12 cellular contexts compared by ENCODE assay signal in the genomic region with DNA sequence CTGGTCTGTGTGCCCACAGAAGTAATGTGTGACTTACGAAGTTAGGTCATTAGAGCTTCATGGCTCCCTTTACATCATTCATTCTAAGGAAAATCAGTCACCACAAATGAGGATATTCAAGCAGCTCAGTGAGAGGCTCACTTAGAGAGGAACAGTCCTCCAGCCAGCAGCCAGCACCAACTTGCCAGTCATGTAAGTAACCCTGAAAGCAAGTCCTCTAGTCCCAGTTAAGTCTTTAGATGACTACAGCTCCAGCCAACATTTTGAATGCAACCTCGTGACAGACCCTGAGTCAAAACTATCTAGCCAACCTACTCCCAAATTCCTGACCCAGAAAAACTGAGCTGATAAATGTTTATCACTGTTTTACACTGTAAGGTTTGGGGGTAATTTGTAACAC.
DNase-seq lines count a peak whose midpoint lies in the region; ATAC-seq and TF ChIP-seq lines count a peak whose summit lies in the region.
"Had no signal": no experiment of that assay in that cellular context is flagged by ENCODE, and none has a peak within 500 bp of the region (broad histone marks: within the 10 kb centered on the region; RNA-seq: fewer than 3 reads in every experiment).

No MANE protein-coding gene starts in this region.

- H3K36me3 Mint-ChIP-seq in natural killer cell treated with Interleukin-12 subunit alpha and Interleukin-12 subunit beta and Interleukin-15 and Interleukin-18, amount 100 ng/mL, for 72 hours, result no peaks in the 10 kb centered on the region
- H3K36me3 Mint-ChIP-seq in natural killer cell (no peaks in the 10 kb centered on the region), endodermal cell (ENCODE audit: low read depth) (peaks cover 3% of the 10 kb centered on the region)
- H3K36me3 Mint-ChIP-seq in stimulated activated naive CD8-positive, alpha-beta T cell treated with anti-CD3 and anti-CD28 coated beads, Interleukin-15, Interleukin-2, amounts not matched to agents 100 ng/mL and 50 ng/mL, for 24 hours (ENCODE audit: low read depth), result peaks cover 4% of the 10 kb centered on the region

- no peak for DNase-seq in natural killer cell treated with Interleukin-12 subunit alpha and Interleukin-12 subunit beta and Interleukin-15 and Interleukin-18, amount 100 ng/mL, for 72 hours (ENCODE audit: low spot score)
- no peak for DNase-seq in natural killer cell
- no peak for DNase-seq in endodermal cell
- DNase-seq in gastrocnemius medialis, result no peak
- DNase-seq in NCI-H187 treated with DMSO at 0.1 percent for 48 hours (lab: John Stamatoyannopoulos, UW), result no peak
- DNase-seq: left ventricle myocardium inferior, NCI-H187, NCI-H526 had no signal

- H3K27ac Mint-ChIP-seq in natural killer cell treated with Interleukin-12 subunit alpha and Interleukin-12 subunit beta and Interleukin-15 and Interleukin-18, amount 100 ng/mL, for 72 hours, result no peak overlapping the region
- H3K27ac Mint-ChIP-seq in natural killer cell (peak overlapping the region in 1 of 2 donors; percentile 18), endodermal cell (peak overlapping the region; percentile 58)
- H3K27ac Mint-ChIP-seq in stimulated activated naive CD8-positive, alpha-beta T cell treated with anti-CD3 and anti-CD28 coated beads, Interleukin-15, Interleukin-2, amounts not matched to agents 100 ng/mL and 50 ng/mL, for 24 hours, result peak overlapping the region; percentile 73

- H3K27me3 Mint-ChIP-seq in natural killer cell treated with Interleukin-12 subunit alpha and Interleukin-12 subunit beta and Interleukin-15 and Interleukin-18, amount 100 ng/mL, for 72 hours, result no peaks in the 10 kb centered on the region
- H3K27me3 Mint-ChIP-seq in natural killer cell (ENCODE audit: low read depth in 2 of 2) (no peaks in the 10 kb centered on the region), endodermal cell (ENCODE audit: insufficient read depth) (no peaks in the 10 kb centered on the region)
- H3K27me3 Mint-ChIP-seq in stimulated activated naive CD8-positive, alpha-beta T cell treated with anti-CD3 and anti-CD28 coated beads, Interleukin-15, Interleukin-2, amounts not matched to agents 100 ng/mL and 50 ng/mL, for 24 hours, result no peaks in the 10 kb centered on the region

- H3K9ac ChIP-seq in endodermal cell (ENCODE audit: extremely low read depth, low read length, poor library complexity, severe bottlenecking), result no peak overlapping the region

- H3K4me3 Mint-ChIP-seq in natural killer cell treated with Interleukin-12 subunit alpha and Interleukin-12 subunit beta and Interleukin-15 and Interleukin-18, amount 100 ng/mL, for 72 hours, result no peak overlapping the region
- no peak overlapping the region for H3K4me3 Mint-ChIP-seq in natural killer cell
- H3K4me3 Mint-ChIP-seq in endodermal cell, result no peak overlapping the region
- peak overlapping the region; percentile 38 for H3K4me3 Mint-ChIP-seq in stimulated activated naive CD8-positive, alpha-beta T cell treated with anti-CD3 and anti-CD28 coated beads, Interleukin-15, Interleukin-2, amounts not matched to agents 100 ng/mL and 50 ng/mL, for 24 hours

- H3K4me1 ChIP-seq in endodermal cell (ENCODE audit: control insufficient read depth, insufficient read depth, low read length) (no peaks in the 10 kb centered on the region), gastrocnemius medialis (no peaks in the 10 kb centered on the region)

- H3K27ac ChIP-seq in endodermal cell (ENCODE audit: low read depth, low read length) (no peak overlapping the region), gastrocnemius medialis (no peak overlapping the region)
- H3K27ac ChIP-seq: left ventricle myocardium inferior, VCaP had no signal

- H3K36me3 ChIP-seq in endodermal cell (ENCODE audit: control insufficient read depth, insufficient read depth, low read length) (no peaks in the 10 kb centered on the region), gastrocnemius medialis (no peaks in the 10 kb centered on the region)
- H3K36me3 ChIP-seq: left ventricle myocardium inferior had no signal

- intact Hi-C loops in natural killer cell (cut with micrococcal nuclease), result no loop called here
- intact Hi-C loops in gastrocnemius medialis (cut with DNase I; ENCODE audit: low total_unique reads), result no loop called here

- H3K9me3 Mint-ChIP-seq in natural killer cell treated with Interleukin-12 subunit alpha and Interleukin-12 subunit beta and Interleukin-15 and Interleukin-18, amount 100 ng/mL, for 72 hours, result no peaks in the 10 kb centered on the region
- no peaks in the 10 kb centered on the region for H3K9me3 Mint-ChIP-seq in natural killer cell
- H3K9me3 Mint-ChIP-seq in endodermal cell, result no peaks in the 10 kb centered on the region
- H3K9me3 Mint-ChIP-seq in stimulated activated naive CD8-positive, alpha-beta T cell treated with anti-CD3 and anti-CD28 coated beads, Interleukin-15, Interleukin-2, amounts not matched to agents 100 ng/mL and 50 ng/mL, for 24 hours, result no peaks in the 10 kb centered on the region

- H3K4me3 ChIP-seq in endodermal cell (ENCODE audit: low read length) (no peak overlapping the region), gastrocnemius medialis (no peak overlapping the region)
- H3K4me3 ChIP-seq: left ventricle myocardium inferior had no signal

- no peak for TF ChIP-seq CTCF in natural killer cell (IDR thresholded peaks at IDR 0.05)
- no peak for TF ChIP-seq CTCF in endodermal cell (conservative IDR thresholded peaks at IDR 0.05)
- no peak for TF ChIP-seq CTCF in gastrocnemius medialis (IDR thresholded peaks at IDR 0.05 in 4 of 5, conservative IDR thresholded peaks at IDR 0.05 in 1 of 5)

- WGBS in endodermal cell (ENCODE audit: insufficient coverage in 1 of 2, insufficient read length in 1 of 2), 2 experiments, result 90% methylated on average over 2 of the region's 2 CpGs; no CpG with 5 or more reads in 1 of the 2 experiments

- H3K27me3 ChIP-seq in endodermal cell (ENCODE audit: control insufficient read depth, insufficient read depth, low read length, poor library complexity, severe bottlenecking) (no peaks in the 10 kb centered on the region), gastrocnemius medialis (no peaks in the 10 kb centered on the region)

- ATAC-seq in natural killer cell treated with Interleukin-12 subunit alpha and Interleukin-12 subunit beta and Interleukin-15 and Interleukin-18, amount 100 ng/mL, for 72 hours, result peak; percentile 36 to 73
- ATAC-seq in natural killer cell (no peak), HG02852 (IDR thresholded peaks at IDR 0.05; ENCODE audit: unreplicated experiment) (peak; percentile 52), GM19035 (IDR thresholded peaks at IDR 0.05; ENCODE audit: unreplicated experiment) (no peak), gastrocnemius medialis (no peak)

- in situ Hi-C loops in gastrocnemius medialis (cut with MboI; ENCODE audit: low sequenced_read_pairs in 4 of 4), result no loop called here

- H3K9me3 ChIP-seq in endodermal cell (ENCODE audit: control insufficient read depth, low read length) (no peaks in the 10 kb centered on the region), gastrocnemius medialis (no peaks in the 10 kb centered on the region)
- H3K9me3 ChIP-seq: left ventricle myocardium inferior had no signal

- no peak for TF ChIP-seq POLR2A in gastrocnemius medialis (IDR thresholded peaks at IDR 0.05)

- peaks cover 21 to 38% of the 10 kb centered on the region in 2 donors for H3K4me1 Mint-ChIP-seq in natural killer cell treated with Interleukin-12 subunit alpha and Interleukin-12 subunit beta and Interleukin-15 and Interleukin-18, amount 100 ng/mL, for 72 hours (ENCODE audit: low read depth in 2 of 2)
- peaks cover 37 to 49% of the 10 kb centered on the region in 2 donors for H3K4me1 Mint-ChIP-seq in natural killer cell
- H3K4me1 Mint-ChIP-seq in endodermal cell, result peaks cover 8% of the 10 kb centered on the region
- H3K4me1 Mint-ChIP-seq in stimulated activated naive CD8-positive, alpha-beta T cell treated with anti-CD3 and anti-CD28 coated beads, Interleukin-15, Interleukin-2, amounts not matched to agents 100 ng/mL and 50 ng/mL, for 24 hours (ENCODE audit: low read depth), result peaks cover 71% of the 10 kb centered on the region

Comparison
In these comparisons a context has a peak if more than half of its experiments do, and no peak if none do; other contexts are left out.
1. ATAC-seq: peak in natural killer cell treated with Interleukin-12 subunit alpha and Interleukin-12 subunit beta and Interleukin-15 and Interleukin-18, amount 100 ng/mL, for 72 hours (2 of 2) and HG02852 (single experiment); none in natural killer cell (0 of 3), GM19035 (single experiment) and gastrocnemius medialis (0 of 2).
2. H3K27ac Mint-ChIP-seq: peak in endodermal cell (single experiment) and stimulated activated naive CD8-positive, alpha-beta T cell treated with anti-CD3 and anti-CD28 coated beads, Interleukin-15, Interleukin-2, amounts not matched to agents 100 ng/mL and 50 ng/mL, for 24 hours (single experiment); none in natural killer cell treated with Interleukin-12 subunit alpha and Interleukin-12 subunit beta and Interleukin-15 and Interleukin-18, amount 100 ng/mL, for 72 hours (0 of 2).